ENCODE assay signal across 17 cellular contexts in genomic region chr14:32611752-32612151, GRCh38.
DNase-seq lines count a peak whose midpoint lies in the region; ATAC-seq and TF ChIP-seq lines count a peak whose summit lies in the region.
"Had no signal": no experiment of that assay in that cellular context is flagged by ENCODE, and none has a peak within 500 bp of the region (broad histone marks: within the 10 kb centered on the region; RNA-seq: fewer than 3 reads in every experiment).

No MANE protein-coding gene starts in this region.

- POLR2A ChIA-PET in SK-N-SH (lab: Yijun Ruan, JAX): no interaction called here
- POLR2A ChIA-PET in CD8-positive, alpha-beta T cell (lab: Charles Lee): no interaction called here

- H3K9me3 Mint-ChIP-seq in CD8-positive, alpha-beta T cell: peaks cover 2% of the 10 kb centered on the region
- H3K9me3 Mint-ChIP-seq in stimulated activated memory B cell treated with anti-CD40 and anti-IgM and Interleukin-4, amounts not matched to agents 10 μg/mL and 1 μg/mL and 100 μg/mL, for 72 hours: no peaks in the 10 kb centered on the region

- no peaks in the 10 kb centered on the region for H3K27me3 ChIP-seq in SK-N-SH (ENCODE audit: insufficient read depth)
- no peaks in the 10 kb centered on the region for H3K27me3 ChIP-seq in CD8-positive, alpha-beta T cell (ENCODE audit: insufficient read depth, low read length)

- H3K4me2 ChIP-seq in SK-N-SH: peak overlapping the region; percentile 47

- H4K20me1 ChIP-seq in SK-N-SH (ENCODE audit: insufficient read depth): no peaks in the 10 kb centered on the region

- TF ChIP-seq EP300 in SK-N-SH (IDR thresholded peaks at IDR 0.05; ENCODE audit: borderline replicate concordance in 1 of 2, low read depth in 1 of 2, low read length in 1 of 2): peak; percentile 46 to 96; a peak in 3 of 4 replicates

- DNase-seq in COLO829 (ENCODE audit: low spot score): peak; percentile 48
- DNase-seq in SK-N-SH: no peak
- DNase-seq in fibroblast of mammary gland (ENCODE audit: low read depth): peak; percentile 96
- DNase-seq in omental fat pad (ENCODE audit: low spot score): no peak
- no peak for DNase-seq in CD8-positive, alpha-beta T cell
- DNase-seq in COLO668 (lab: John Stamatoyannopoulos, UW; ENCODE audit: unreplicated experiment): no peak
- DNase-seq: activated CD4-positive, alpha-beta T cell treated with anti-CD3 and anti-CD28 coated beads for 36 hours; activated T-cell treated with anti-CD3 and anti-CD28 coated beads, Interleukin-2, amount 50 U/mL, for 48 hours; effector memory CD8-positive, alpha-beta T cell; Karpas-422; NCI-H2171 treated with DMSO at 0.1 percent for 48 hours; stimulated activated CD4-positive, alpha-beta T cell treated with anti-CD3 and anti-CD28 coated beads, Interleukin-2, amount 100 ng/mL, for 48 hours; stimulated activated naive CD4-positive, alpha-beta T cell had no signal

- H3K4me1 ChIP-seq in SK-N-SH (ENCODE audit: control insufficient read depth in 1 of 2, insufficient read depth in 2 of 2, low read depth in 1 of 2, low read length in 1 of 2): peaks cover 5 to 32% of the 10 kb centered on the region in 2 experiments
- H3K4me1 ChIP-seq in CD8-positive, alpha-beta T cell (ENCODE audit: insufficient read depth, low read length): no peaks in the 10 kb centered on the region

- H3K27ac Mint-ChIP-seq in CD8-positive, alpha-beta T cell: no peak overlapping the region
- H3K27ac Mint-ChIP-seq in stimulated activated memory B cell treated with anti-CD40 and anti-IgM and Interleukin-4, amounts not matched to agents 10 μg/mL and 1 μg/mL and 100 μg/mL, for 72 hours: no peak overlapping the region
- H3K27ac Mint-ChIP-seq: activated CD4-positive, alpha-beta T cell treated with anti-CD3 and anti-CD28 coated beads for 36 hours; effector memory CD8-positive, alpha-beta T cell; mesothelial cell of epicardium had no signal

- no peaks in the 10 kb centered on the region for H3K27me3 Mint-ChIP-seq in CD8-positive, alpha-beta T cell (ENCODE audit: low read depth)
- H3K27me3 Mint-ChIP-seq in stimulated activated memory B cell treated with anti-CD40 and anti-IgM and Interleukin-4, amounts not matched to agents 10 μg/mL and 1 μg/mL and 100 μg/mL, for 72 hours: no peaks in the 10 kb centered on the region
- H3K27me3 Mint-ChIP-seq: activated CD4-positive, alpha-beta T cell treated with anti-CD3 and anti-CD28 coated beads for 36 hours; effector memory CD8-positive, alpha-beta T cell had no signal

- TF ChIP-seq RAD21 in SK-N-SH (IDR thresholded peaks at IDR 0.05; ENCODE audit: low read length): no peak

- peaks cover 14% of the 10 kb centered on the region for H3F3A ChIP-seq in SK-N-SH (replicated peaks; ENCODE audit: insufficient read depth)

- no peaks in the 10 kb centered on the region for H3K36me3 ChIP-seq in SK-N-SH (replicated peaks in 1 of 2; ENCODE audit: control insufficient read depth in 1 of 2, insufficient read depth in 2 of 2, low read length in 1 of 2)
- no peaks in the 10 kb centered on the region for H3K36me3 ChIP-seq in CD8-positive, alpha-beta T cell (ENCODE audit: insufficient read depth, low read length)

- no peaks in the 10 kb centered on the region for H3K9me3 ChIP-seq in SK-N-SH
- H3K9me3 ChIP-seq in CD8-positive, alpha-beta T cell (ENCODE audit: low read length): no peaks in the 10 kb centered on the region

- intact Hi-C loops in CD8-positive, alpha-beta T cell (cut with DNase I, micrococcal nuclease): no loop called here

- peak overlapping the region; percentile 58; the same call in 1 of the 2 replicates for H2AFZ ChIP-seq in SK-N-SH (ENCODE audit: low read depth)

- TF ChIP-seq CTCF in SK-N-SH (IDR thresholded peaks at IDR 0.05): no peak
- TF ChIP-seq CTCF in fibroblast of mammary gland (conservative IDR thresholded peaks at IDR 0.05; ENCODE audit: control insufficient read depth, insufficient read depth, low read depth, low read length): no peak
- no peak for TF ChIP-seq CTCF in omental fat pad (IDR thresholded peaks at IDR 0.05)
- no peak for TF ChIP-seq CTCF in CD8-positive, alpha-beta T cell (IDR thresholded peaks at IDR 0.05)

- 35% methylated on average over 1 of the region's 1 CpG for WGBS in SK-N-SH (ENCODE audit: low lambda C conversion rate)

- H3K9me2 ChIP-seq in SK-N-SH: no peaks in the 10 kb centered on the region

- no peak overlapping the region for H3K4me3 Mint-ChIP-seq in CD8-positive, alpha-beta T cell
- no peak overlapping the region for H3K4me3 Mint-ChIP-seq in stimulated activated memory B cell treated with anti-CD40 and anti-IgM and Interleukin-4, amounts not matched to agents 10 μg/mL and 1 μg/mL and 100 μg/mL, for 72 hours
- H3K4me3 Mint-ChIP-seq: activated CD4-positive, alpha-beta T cell treated with anti-CD3 and anti-CD28 coated beads for 36 hours; effector memory CD8-positive, alpha-beta T cell; mesothelial cell of epicardium had no signal

- peak overlapping the region; percentile 84 to 96; a peak in 3 of 4 replicates for H3K27ac ChIP-seq in SK-N-SH (ENCODE audit: low read depth in 2 of 2, low read length in 1 of 2)
- H3K27ac ChIP-seq in CD8-positive, alpha-beta T cell (ENCODE audit: low read depth, low read length): no peak overlapping the region
- H3K27ac ChIP-seq: C4-2B had no signal

- no peak overlapping the region for H3K4me3 ChIP-seq in SK-N-SH (ENCODE audit: low read depth in 2 of 2, low read length in 1 of 2)
- no peak overlapping the region for H3K4me3 ChIP-seq in fibroblast of mammary gland (ENCODE audit: control insufficient read depth, low read depth, low read length)
- no peak overlapping the region for H3K4me3 ChIP-seq in CD8-positive, alpha-beta T cell (ENCODE audit: low read depth, low read length)

- ATAC-seq in omental fat pad (ENCODE audit: low FRiP score) (peak; percentile 92), GM21381 (IDR thresholded peaks at IDR 0.05; ENCODE audit: unreplicated experiment) (no peak)
- no peak for ATAC-seq in CD8-positive, alpha-beta T cell
- ATAC-seq in stimulated activated memory B cell treated with anti-CD40 and anti-IgM and Interleukin-4, amounts not matched to agents 10 μg/mL and 1 μg/mL and 100 μg/mL, for 72 hours: no peak
- ATAC-seq: activated CD4-positive, alpha-beta T cell treated with anti-CD3 and anti-CD28 coated beads for 36 hours; effector memory CD8-positive, alpha-beta T cell had no signal

- H3K4me1 Mint-ChIP-seq in CD8-positive, alpha-beta T cell (ENCODE audit: low read depth): no peaks in the 10 kb centered on the region
- no peaks in the 10 kb centered on the region for H3K4me1 Mint-ChIP-seq in stimulated activated memory B cell treated with anti-CD40 and anti-IgM and Interleukin-4, amounts not matched to agents 10 μg/mL and 1 μg/mL and 100 μg/mL, for 72 hours
- H3K4me1 Mint-ChIP-seq: activated CD4-positive, alpha-beta T cell treated with anti-CD3 and anti-CD28 coated beads for 36 hours; mesothelial cell of epicardium had no signal

- H3K36me3 Mint-ChIP-seq in CD8-positive, alpha-beta T cell: no peaks in the 10 kb centered on the region
- H3K36me3 Mint-ChIP-seq in stimulated activated memory B cell treated with anti-CD40 and anti-IgM and Interleukin-4, amounts not matched to agents 10 μg/mL and 1 μg/mL and 100 μg/mL, for 72 hours: no peaks in the 10 kb centered on the region
- H3K36me3 Mint-ChIP-seq: mesothelial cell of epicardium had no signal

- CTCF ChIA-PET in SK-N-SH (lab: Yijun Ruan, JAX): interaction anchor here (1.7 kb wide), 1 partner anchor 55 kb away, joined by 3 read pairs; no protein-coding TSS in a partner anchor
- CTCF ChIA-PET in CD8-positive, alpha-beta T cell (lab: Charles Lee): no interaction called here

- peak overlapping the region; percentile 48; the same call in 1 of the 2 replicates for H3K9ac ChIP-seq in SK-N-SH

- H3K79me2 ChIP-seq in SK-N-SH (ENCODE audit: insufficient read depth): no peaks in the 10 kb centered on the region

TF ChIP-seq in SK-N-SH, 30 proteins besides CTCF, POLR2A, EP300 and RAD21 (continues in another document):
- TF ChIP-seq GABPA (IDR thresholded peaks at IDR 0.05; ENCODE audit: low read depth) (no peak; the same call in 1 of the 2 replicates), RXRA (IDR thresholded peaks at IDR 0.05; ENCODE audit: borderline replicate concordance, low read depth) (peak; percentile 60; the same call in 1 of the 2 replicates), MEF2A (IDR thresholded peaks at IDR 0.05; ENCODE audit: borderline replicate concordance, low read depth) (peak; percentile 59; the same call in 1 of the 2 replicates), TCF12 (IDR thresholded peaks at IDR 0.05) (peak; percentile 94), PBX3 (IDR thresholded peaks at IDR 0.05) (peak; percentile 97), TEAD4 (IDR thresholded peaks at IDR 0.05; ENCODE audit: borderline replicate concordance, insufficient read depth) (peak; percentile 83), POLR2AphosphoS5 (IDR thresholded peaks at IDR 0.05; ENCODE audit: low read depth, low read length) (peak; percentile 81; the same call in 1 of the 2 replicates), SIN3A (IDR thresholded peaks at IDR 0.05; ENCODE audit: borderline replicate concordance, low read depth, low read length) (no peak), FOXJ3 (CRISPR knock-in tag; IDR thresholded peaks at IDR 0.05) (no peak), JUND (IDR thresholded peaks at IDR 0.05) (peak; percentile 97), FOSL2 (IDR thresholded peaks at IDR 0.05; ENCODE audit: borderline replicate concordance, low read depth) (peak; percentile 95), FOXM1 (IDR thresholded peaks at IDR 0.05; ENCODE audit: low read depth) (peak; percentile 69; the same call in 1 of the 2 replicates), MXI1 (IDR thresholded peaks at IDR 0.05; ENCODE audit: low read depth, low read length) (no peak)

Comparison
In these comparisons a context has a peak if more than half of its experiments do, and no peak if none do; other contexts are left out.
1. DNase-seq: peak in COLO829 (single experiment) and fibroblast of mammary gland (single experiment); none in SK-N-SH (single experiment), omental fat pad (single experiment), CD8-positive, alpha-beta T cell (0 of 7) and COLO668 (single experiment).